Comparison of ENCODE assay signal across 8 cellular contexts in the genomic region with DNA sequence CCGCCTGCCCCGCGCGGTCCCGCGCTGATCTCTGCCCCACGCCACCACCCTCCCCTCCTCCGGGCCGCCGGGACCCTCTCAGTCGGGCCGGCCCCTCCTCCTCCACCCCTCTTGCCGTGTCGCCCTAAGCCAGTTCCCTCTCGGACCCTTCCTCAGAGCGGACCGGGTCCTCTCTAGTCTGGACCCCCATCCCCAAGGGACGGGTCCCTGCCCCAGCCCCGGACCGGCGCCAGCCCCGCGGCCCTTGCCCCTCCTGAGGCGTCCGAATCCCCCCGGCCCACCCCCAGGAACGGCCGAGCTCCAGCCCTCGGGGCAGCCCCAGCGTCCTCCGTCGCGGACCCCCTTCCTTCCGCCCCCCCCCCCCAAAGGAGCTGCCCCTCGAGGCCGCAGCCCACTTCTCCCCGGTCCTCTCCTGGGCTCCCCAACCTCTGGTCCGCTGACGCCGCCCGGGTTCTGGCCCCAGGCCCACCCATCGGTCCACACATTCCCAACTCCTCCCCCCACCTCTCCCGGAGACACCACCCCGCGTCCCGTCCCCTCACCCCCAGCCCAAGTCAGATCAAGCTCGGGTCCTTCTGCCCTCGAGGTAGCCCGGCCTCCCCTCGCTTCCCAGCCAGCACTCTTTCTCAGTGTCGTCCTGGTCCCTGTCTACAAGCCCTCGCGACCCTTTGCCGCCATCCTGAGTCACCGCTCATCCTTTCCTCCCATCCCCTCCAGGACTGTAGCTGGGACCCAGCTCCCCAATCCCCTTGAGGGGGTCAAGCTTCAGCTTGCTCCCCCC. TPM values are rescaled to one million over a fixed set of nuclear protein-coding genes. Genes with fewer than 3 reads are reported as not detected.
DNase-seq lines count a peak whose midpoint lies in the region; ATAC-seq and TF ChIP-seq lines count a peak whose summit lies in the region.

No MANE protein-coding gene starts in this region.

- no peak overlapping the region for H3K27ac ChIP-seq in cardiac muscle cell

- H3K9me3 ChIP-seq in cardiac muscle cell (ENCODE audit: low read depth) = no peaks in the 10 kb centered on the region

- TF ChIP-seq CTCF in AG04449 (IDR thresholded peaks at IDR 0.05; ENCODE audit: insufficient read depth, low read length, missing control alignments) (no peak), cardiac muscle cell (IDR thresholded peaks at IDR 0.05; ENCODE audit: low read depth, low read length) (no peak)

- no peaks in the 10 kb centered on the region for H3K36me3 ChIP-seq in cardiac muscle cell

- H3K9me3 Mint-ChIP-seq in activated T-cell treated with anti-CD3 and anti-CD28 coated beads, Interleukin-2, amount 50 U/mL, for 72 hours = no peaks in the 10 kb centered on the region

- intact Hi-C loops in sciatic nerve (cut with DNase I) = no loop called here

- peak overlapping the region; percentile 65 for H3K27ac Mint-ChIP-seq in activated T-cell treated with anti-CD3 and anti-CD28 coated beads, Interleukin-2, amount 50 U/mL, for 72 hours

- H3K4me1 Mint-ChIP-seq in activated T-cell treated with anti-CD3 and anti-CD28 coated beads, Interleukin-2, amount 50 U/mL, for 72 hours (ENCODE audit: low read depth) = peaks cover 38% of the 10 kb centered on the region

- peaks cover 43% of the 10 kb centered on the region for H3K27me3 ChIP-seq in cardiac muscle cell

- DNase-seq in AG04449 (ENCODE audit: low read depth, low spot score) (no peak), HEK293T (ENCODE audit: extremely low spot score) (peak; percentile 19), cardiac muscle cell (ENCODE audit: low read depth in 1 of 2, low spot score in 1 of 2) (no peak), sciatic nerve (ENCODE audit: low spot score) (peak; percentile 67), GOT3 (lab: John Stamatoyannopoulos, UW) (no peak)
- peak; percentile 20 to 25 for DNase-seq in activated T-cell treated with anti-CD3 and anti-CD28 coated beads, Interleukin-2, amount 50 U/mL, for 72 hours

- no peaks in the 10 kb centered on the region for H3K4me1 ChIP-seq in cardiac muscle cell (ENCODE audit: low read depth)

- POLR2A ChIA-PET in AG04449 (lab: Yijun Ruan, JAX) (no interaction called here), HEK293T (lab: Yijun Ruan, JAX) (interaction anchor here (1.2 to 1.8 kb wide), 3 partner anchors 33 to 94 kb away, joined by 3 to 9 read pairs (median 5); a partner anchor contains a TSS)

- H3K4me3 Mint-ChIP-seq in activated T-cell treated with anti-CD3 and anti-CD28 coated beads, Interleukin-2, amount 50 U/mL, for 72 hours = peak overlapping the region; percentile 86 to 92

- H3K4me3 ChIP-seq in AG04449 (ENCODE audit: low read depth, low read length) = peak overlapping the region; percentile 59
- peak overlapping the region; percentile 47 for H3K4me3 ChIP-seq in cardiac muscle cell

- no peak for ATAC-seq in activated T-cell treated with anti-CD3 and anti-CD28 coated beads, Interleukin-2, amount 50 U/mL, for 72 hours (replicated peaks in 1 of 2)
- ATAC-seq in sciatic nerve (peak; percentile 32), GM21825 (IDR thresholded peaks at IDR 0.05; ENCODE audit: unreplicated experiment) (no peak), HG03460 (IDR thresholded peaks at IDR 0.05; ENCODE audit: unreplicated experiment) (no peak)

- CTCF ChIA-PET in AG04449 (lab: Yijun Ruan, JAX) (interaction anchor here (1.0 to 2.0 kb wide), 3 partner anchors 38 to 137 kb away, joined by 5 to 11 read pairs (median 10); no protein-coding TSS in a partner anchor), HEK293T (lab: Yijun Ruan, JAX) (interaction anchor here (0.8 to 1.3 kb wide), 2 partner anchors 39 to 43 kb away, joined by 3 to 7 read pairs; no protein-coding TSS in a partner anchor)

- H3K27me3 Mint-ChIP-seq in activated T-cell treated with anti-CD3 and anti-CD28 coated beads, Interleukin-2, amount 50 U/mL, for 72 hours (ENCODE audit: low read depth) = peaks cover 32% of the 10 kb centered on the region

- H3K36me3 Mint-ChIP-seq in activated T-cell treated with anti-CD3 and anti-CD28 coated beads, Interleukin-2, amount 50 U/mL, for 72 hours (ENCODE audit: insufficient read depth in 2 of 2) = peaks cover 2% of the 10 kb centered on the region in 2 donors

TF ChIP-seq in HEK293T, 16 proteins besides CTCF, POLR2A, EP300 and RAD21:
- TF ChIP-seq CTBP1 (IDR thresholded peaks at IDR 0.05; ENCODE audit: borderline replicate concordance) (no peak), ELF4 (IDR thresholded peaks at IDR 0.05) (no peak), TARDBP (IDR thresholded peaks at IDR 0.05) (no peak)
- TF ChIP-seq, protein P1, sequence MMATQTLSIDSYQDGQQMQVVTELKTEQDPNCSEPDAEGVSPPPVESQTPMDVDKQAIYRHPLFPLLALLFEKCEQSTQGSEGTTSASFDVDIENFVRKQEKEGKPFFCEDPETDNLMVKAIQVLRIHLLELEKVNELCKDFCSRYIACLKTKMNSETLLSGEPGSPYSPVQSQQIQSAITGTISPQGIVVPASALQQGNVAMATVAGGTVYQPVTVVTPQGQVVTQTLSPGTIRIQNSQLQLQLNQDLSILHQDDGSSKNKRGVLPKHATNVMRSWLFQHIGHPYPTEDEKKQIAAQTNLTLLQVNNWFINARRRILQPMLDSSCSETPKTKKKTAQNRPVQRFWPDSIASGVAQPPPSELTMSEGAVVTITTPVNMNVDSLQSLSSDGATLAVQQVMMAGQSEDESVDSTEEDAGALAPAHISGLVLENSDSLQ (IDR thresholded peaks at IDR 0.05) = no peak

RNA-seq across cellular contexts. Expression of a gene that starts 0.7 kb away (rescaled TPM):
- total RNA-seq in activated T-cell treated with anti-CD3 and anti-CD28 coated beads, Interleukin-2, amount 50 U/mL, for 72 hours = 1 to 10 TPM; 6.2 to 9.5 TPM
- total RNA-seq in cardiac muscle cell (0.78 and 9.8 TPM in 2 replicates), sciatic nerve (1.0 TPM)
- 0.59 and 0.77 TPM in 2 replicates for polyA plus RNA-seq in cardiac muscle cell

RNA-seq across cellular contexts. Expression of a gene that starts 45.4 kb away (rescaled TPM):
- 10 to 100 TPM; 52.0 to 66.0 TPM for total RNA-seq in activated T-cell treated with anti-CD3 and anti-CD28 coated beads, Interleukin-2, amount 50 U/mL, for 72 hours
- total RNA-seq in cardiac muscle cell (257 and 537 TPM in 2 replicates), sciatic nerve (85.4 TPM)
- polyA plus RNA-seq in cardiac muscle cell = 251 and 283 TPM in 2 replicates

Comparison
In these comparisons a context has a peak if more than half of its experiments do, and no peak if none do; other contexts are left out.
1. DNase-seq: peak in HEK293T (single experiment), activated T-cell treated with anti-CD3 and anti-CD28 coated beads, Interleukin-2, amount 50 U/mL, for 72 hours (2 of 2) and sciatic nerve (single experiment); none in AG04449 (single experiment), cardiac muscle cell (0 of 2) and GOT3 (single experiment).